In genomic region chr20:39799366-39799965, GRCh38 we compare ENCODE assay signal across 16 cellular contexts.
A peak's percentile ranks its signal among the peaks of the same experiment; 100 is the strongest.
DNase-seq lines count a peak whose midpoint lies in the region; ATAC-seq, FAIRE-seq and TF ChIP-seq lines count a peak whose summit lies in the region.
"Had no signal": no experiment of that assay in that cellular context is flagged by ENCODE, and none has a peak within 500 bp of the region (broad histone marks: within the 10 kb centered on the region; RNA-seq: fewer than 3 reads in every experiment).

No MANE protein-coding gene starts in this region.

- H2BK15ac ChIP-seq in mesenchymal stem cell (ENCODE audit: low read depth, poor library complexity, severe bottlenecking), result no peak overlapping the region

- TF ChIP-seq CTCF in adrenal gland (IDR thresholded peaks at IDR 0.05) (no peak), hepatocyte (IDR thresholded peaks at IDR 0.05; ENCODE audit: poor library complexity) (no peak), gastroesophageal sphincter (IDR thresholded peaks at IDR 0.05) (no peak)

- H3K4me3 ChIP-seq in ACC112 (ENCODE audit: low read depth, low read length) (no peak overlapping the region), GM23248 (peak overlapping the region; percentile 48; the same call in 1 of the 2 replicates), adrenal gland (no peak overlapping the region), mesenchymal stem cell (ENCODE audit: insufficient read depth in 1 of 2, low read depth in 1 of 2, low read length in 2 of 2) (peak overlapping the region in 1 of 2 experiments; percentile 52), hepatocyte (no peak overlapping the region), gastroesophageal sphincter (no peak overlapping the region)
- H3K4me3 ChIP-seq: BLaER1 treated with 17β-estradiol and CSF1 and Interleukin-3, amounts not matched to agents 10 nM and 100 nM; HAP-1; SJCRH30 had no signal

- intact Hi-C loops in adrenal gland (cut with DNase I), result no loop called here

- no peak for ATAC-seq in gastroesophageal sphincter

- H2AK5ac ChIP-seq in mesenchymal stem cell (ENCODE audit: low read length, severe bottlenecking), result no peak overlapping the region

- no peak overlapping the region for H4K8ac ChIP-seq in mesenchymal stem cell (ENCODE audit: low read length)

- no peak overlapping the region for H3K23ac ChIP-seq in mesenchymal stem cell (ENCODE audit: low read length in 2 of 2)

- H4K91ac ChIP-seq in mesenchymal stem cell (ENCODE audit: low read length), result no peak overlapping the region

- H3K9me2 ChIP-seq in GM23248 (ENCODE audit: insufficient read depth) (no peaks in the 10 kb centered on the region), hepatocyte (replicated peaks; ENCODE audit: insufficient read depth) (no peaks in the 10 kb centered on the region)

- WGBS in GM23248 (ENCODE audit: low coverage in 1 of 2, low lambda C conversion rate in 2 of 2, missing lambda C conversion rate in 2 of 2), 2 experiments, result 3 to 4% methylated on average over 2 of the region's 2 CpGs
- WGBS in adrenal gland, 4 donors, result 80 to 85% (median 82%) methylated on average over 2 of the region's 2 CpGs
- 78% methylated on average over 1 of the region's 2 CpGs for WGBS in mesenchymal stem cell
- 95% methylated on average over 2 of the region's 2 CpGs for WGBS in hepatocyte (ENCODE audit: low lambda C conversion rate, missing lambda C conversion rate)
- 35 to 44% methylated on average over 2 of the region's 2 CpGs for WGBS in gastroesophageal sphincter (ENCODE audit: low coverage in 1 of 2), 2 donors

- H2BK120ac ChIP-seq in mesenchymal stem cell (ENCODE audit: low read depth, low read length), result no peak overlapping the region

- no peak for FAIRE-seq in RCC 7860 (lab: Jason Lieb, UNC)

- no peak overlapping the region for H3K18ac ChIP-seq in mesenchymal stem cell (ENCODE audit: low read depth in 1 of 2, low read length in 2 of 2)

- H3K27me3 ChIP-seq in ACC112 (ENCODE audit: insufficient read depth, low read length) (no peaks in the 10 kb centered on the region), GM23248 (replicated peaks; ENCODE audit: insufficient read depth) (no peaks in the 10 kb centered on the region), adrenal gland (no peaks in the 10 kb centered on the region), mesenchymal stem cell (ENCODE audit: control insufficient read depth in 1 of 2, insufficient read depth in 1 of 2, low read length in 2 of 2) (no peaks in the 10 kb centered on the region), hepatocyte (no peaks in the 10 kb centered on the region), gastroesophageal sphincter (no peaks in the 10 kb centered on the region)
- H3K27me3 ChIP-seq: BLaER1 treated with 17β-estradiol and CSF1 and Interleukin-3, amounts not matched to agents 10 nM and 100 nM; SJCRH30 had no signal

- H3K4ac ChIP-seq in mesenchymal stem cell (ENCODE audit: low read depth in 1 of 2, low read length in 2 of 2), result no peak overlapping the region

- H3K4me1 ChIP-seq in ACC112 (ENCODE audit: control insufficient read depth, insufficient read depth, low read length, unreplicated experiment) (peaks cover 17% of the 10 kb centered on the region), GM23248 (ENCODE audit: insufficient read depth) (peaks cover 29% of the 10 kb centered on the region), adrenal gland (replicated peaks in 1 of 2) (peaks cover 16 to 18% of the 10 kb centered on the region in 2 donors), mesenchymal stem cell (ENCODE audit: control insufficient read depth, insufficient read depth, low read depth, low read length) (no peaks in the 10 kb centered on the region), hepatocyte (ENCODE audit: insufficient read depth) (no peaks in the 10 kb centered on the region), gastroesophageal sphincter (peaks cover 0 to 17% (median 3%) of the 10 kb centered on the region in 3 donors)
- H3K4me1 ChIP-seq: HAP-1, SJCRH30 had no signal

- no peak overlapping the region for H3K14ac ChIP-seq in mesenchymal stem cell (ENCODE audit: low read length in 2 of 2)

- H2BK5ac ChIP-seq in mesenchymal stem cell (ENCODE audit: low read depth, low read length, poor library complexity, severe bottlenecking), result no peak overlapping the region

- H3K4me2 ChIP-seq in GM23248 (ENCODE audit: unreplicated experiment), result peak overlapping the region; percentile 75
- H3K4me2 ChIP-seq in mesenchymal stem cell (ENCODE audit: low read length, poor library complexity, severe bottlenecking), result no peak overlapping the region
- no peak overlapping the region for H3K4me2 ChIP-seq in hepatocyte

- H3F3A ChIP-seq in GM23248 (ENCODE audit: insufficient read depth), result peaks cover 36% of the 10 kb centered on the region

- no peak for TF ChIP-seq EP300 in gastroesophageal sphincter (IDR thresholded peaks at IDR 0.05)

- TF ChIP-seq POLR2A in adrenal gland (IDR thresholded peaks at IDR 0.05), result no peak
- no peak for TF ChIP-seq POLR2A in gastroesophageal sphincter (IDR thresholded peaks at IDR 0.05)

- H3K79me2 ChIP-seq in ACC112 (ENCODE audit: control insufficient read depth, insufficient read depth, low read length, unreplicated experiment) (no peaks in the 10 kb centered on the region), GM23248 (ENCODE audit: insufficient read depth) (no peaks in the 10 kb centered on the region), hepatocyte (no peaks in the 10 kb centered on the region)

- peak overlapping the region; percentile 92 for H3K27ac ChIP-seq in ACC112 (ENCODE audit: low read depth, low read length)
- H3K27ac ChIP-seq in GM23248, result peak overlapping the region; percentile 98
- peak overlapping the region in 3 of 5 donors; percentile 58 to 79 (median 64) for H3K27ac ChIP-seq in adrenal gland
- H3K27ac ChIP-seq in mesenchymal stem cell (ENCODE audit: low read length, poor library complexity, severe bottlenecking), result no peak overlapping the region
- no peak overlapping the region for H3K27ac ChIP-seq in hepatocyte
- no peak overlapping the region for H3K27ac ChIP-seq in gastroesophageal sphincter
- H3K27ac ChIP-seq: RWPE1, SJCRH30 had no signal

- peak overlapping the region; percentile 79 for H3K9ac ChIP-seq in GM23248
- H3K9ac ChIP-seq in mesenchymal stem cell (ENCODE audit: low read length), result peak overlapping the region; percentile 83
- H3K9ac ChIP-seq: BLaER1 treated with 17β-estradiol and CSF1 and Interleukin-3, amounts not matched to agents 10 nM and 100 nM had no signal

- H3K79me1 ChIP-seq in mesenchymal stem cell (replicated peaks; ENCODE audit: low read length, poor library complexity, severe bottlenecking), result no peaks in the 10 kb centered on the region

- no peaks in the 10 kb centered on the region for H3K36me3 ChIP-seq in ACC112 (ENCODE audit: insufficient read depth, low read length)
- no peaks in the 10 kb centered on the region for H3K36me3 ChIP-seq in GM23248 (ENCODE audit: low read depth)
- no peaks in the 10 kb centered on the region for H3K36me3 ChIP-seq in adrenal gland (replicated peaks in 1 of 2)
- H3K36me3 ChIP-seq in mesenchymal stem cell (ENCODE audit: control insufficient read depth in 1 of 2, insufficient read depth in 2 of 2, low read depth in 1 of 2, low read length in 2 of 2), result no peaks in the 10 kb centered on the region
- H3K36me3 ChIP-seq in hepatocyte (replicated peaks; ENCODE audit: insufficient read depth, low read depth), result no peaks in the 10 kb centered on the region
- H3K36me3 ChIP-seq in gastroesophageal sphincter, result no peaks in the 10 kb centered on the region
- H3K36me3 ChIP-seq: BLaER1 treated with 17β-estradiol and CSF1 and Interleukin-3, amounts not matched to agents 10 nM and 100 nM; HAP-1; SJCRH30 had no signal

- no peak overlapping the region for H2BK12ac ChIP-seq in mesenchymal stem cell (ENCODE audit: low read length in 2 of 2)

- H2AFZ ChIP-seq in ACC112 (ENCODE audit: low read length, unreplicated experiment), result no peak overlapping the region
- no peak overlapping the region for H2AFZ ChIP-seq in GM23248
- no peak overlapping the region for H2AFZ ChIP-seq in mesenchymal stem cell (ENCODE audit: low read depth, low read length)
- no peak overlapping the region for H2AFZ ChIP-seq in hepatocyte

- H3K9me3 ChIP-seq in GM23248 (ENCODE audit: low read depth) (no peaks in the 10 kb centered on the region), adrenal gland (replicated peaks in 1 of 3) (peaks cover 0 to 8% (median 4%) of the 10 kb centered on the region in 3 donors), mesenchymal stem cell (ENCODE audit: control insufficient read depth, low read length) (peaks cover 4% of the 10 kb centered on the region), hepatocyte (ENCODE audit: low read depth) (no peaks in the 10 kb centered on the region), gastroesophageal sphincter (peaks cover 0 to 7% (median 0%) of the 10 kb centered on the region in 3 donors)
- H3K9me3 ChIP-seq: HAP-1, SJCRH30 had no signal

- in situ Hi-C loops in GM23248 (cut with MboI), result no loop called here

- DNase-seq in GM23248 (peak; percentile 8), adrenal gland (no peak), mesenchymal stem cell (no peak), RCC 7860 (ENCODE audit: low spot score) (no peak), hepatocyte (ENCODE audit: low spot score) (no peak)
- no peak for DNase-seq in stimulated activated naive CD4-positive, alpha-beta T cell (lab: John Stamatoyannopoulos, UW)
- DNase-seq: 8988T, NCI-H1436, NCI-H2081 treated with DMSO at 0.1 percent for 48 hours, NCI-H524, SJCRH30 had no signal

- no peaks in the 10 kb centered on the region for H4K20me1 ChIP-seq in GM23248 (ENCODE audit: insufficient read depth)
- H4K20me1 ChIP-seq in hepatocyte (ENCODE audit: insufficient read depth, poor library complexity, severe bottlenecking), result no peaks in the 10 kb centered on the region
- H4K20me1 ChIP-seq: BLaER1 treated with 17β-estradiol and CSF1 and Interleukin-3, amounts not matched to agents 10 nM and 100 nM had no signal

Comparison
In these comparisons a context has a peak if more than half of its experiments do, and no peak if none do; other contexts are left out.
1. H3K27ac ChIP-seq: peak in ACC112 (single experiment), GM23248 (single experiment) and adrenal gland (3 of 5); none in mesenchymal stem cell (single experiment), hepatocyte (single experiment) and gastroesophageal sphincter (0 of 4).